9 cellular contexts compared by ENCODE assay signal in the genomic region with DNA sequence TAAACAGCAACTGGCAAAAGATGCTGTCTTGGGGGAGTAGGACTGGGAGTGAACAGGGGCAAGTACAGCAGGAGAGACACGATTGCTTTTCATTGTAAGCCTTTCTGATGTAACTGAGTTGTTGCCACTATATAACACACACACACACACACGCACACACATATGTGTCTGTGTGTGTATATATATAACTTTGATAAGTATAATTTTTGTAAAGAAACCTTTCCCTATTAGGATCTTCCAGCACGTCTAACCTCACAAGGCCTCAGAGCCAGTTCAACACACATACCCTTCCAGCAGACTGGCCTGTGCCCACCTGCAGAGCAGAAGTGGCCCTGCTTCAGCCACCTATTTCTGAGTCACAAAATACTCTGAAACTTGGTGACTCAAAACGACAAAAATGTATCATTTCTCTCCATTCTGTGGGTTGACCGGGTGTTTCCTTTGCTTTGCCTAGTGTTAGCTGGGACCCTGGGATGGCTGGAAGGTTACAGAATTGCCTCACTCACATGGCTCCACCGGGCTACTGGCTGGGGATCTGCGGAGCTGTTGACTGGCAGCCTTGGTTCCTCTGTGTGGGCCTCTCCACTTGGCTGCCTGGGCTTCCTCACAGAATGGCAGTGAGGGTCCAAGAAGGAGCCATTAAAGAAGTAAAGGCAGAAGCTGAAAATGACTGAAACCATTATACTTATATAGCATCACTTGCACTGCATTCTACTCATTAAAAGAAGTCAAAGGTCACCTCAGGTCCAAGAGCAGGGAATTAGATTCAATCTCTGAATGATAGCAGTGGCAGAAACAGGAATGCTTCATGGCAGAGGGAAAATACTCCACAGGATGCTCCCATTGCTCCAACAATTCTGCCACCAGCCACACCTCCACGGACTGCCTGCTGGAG.
A peak's percentile ranks its signal among the peaks of the same experiment; 100 is the strongest.
DNase-seq lines count a peak whose midpoint lies in the region; ATAC-seq, FAIRE-seq and TF ChIP-seq lines count a peak whose summit lies in the region.
"Had no signal": no experiment of that assay in that cellular context is flagged by ENCODE, and none has a peak within 500 bp of the region (broad histone marks: within the 10 kb centered on the region; RNA-seq: fewer than 3 reads in every experiment).

No MANE protein-coding gene starts in this region.

- H3K27me3 ChIP-seq in right atrium auricular region (no peaks in the 10 kb centered on the region), dorsolateral prefrontal cortex (no peaks in the 10 kb centered on the region)
- no peaks in the 10 kb centered on the region for H3K27me3 ChIP-seq in CD4-positive, alpha-beta memory T cell (ENCODE audit: insufficient read depth, low read length)

- ATAC-seq in HG02623 (IDR thresholded peaks at IDR 0.05; ENCODE audit: unreplicated experiment): peak; percentile 80
- peak; percentile 83 for ATAC-seq in stimulated activated memory B cell treated with anti-CD40 and anti-IgM and Interleukin-4, amounts not matched to agents 10 μg/mL and 1 μg/mL and 100 μg/mL, for 72 hours

- H3K9me3 Mint-ChIP-seq in stimulated activated memory B cell treated with anti-CD40 and anti-IgM and Interleukin-4, amounts not matched to agents 10 μg/mL and 1 μg/mL and 100 μg/mL, for 72 hours: no peaks in the 10 kb centered on the region
- no peaks in the 10 kb centered on the region for H3K9me3 Mint-ChIP-seq in CD4-positive, alpha-beta memory T cell
- H3K9me3 Mint-ChIP-seq: CD8-positive, alpha-beta memory T cell had no signal

- H3K4me3 Mint-ChIP-seq in stimulated activated memory B cell treated with anti-CD40 and anti-IgM and Interleukin-4, amounts not matched to agents 10 μg/mL and 1 μg/mL and 100 μg/mL, for 72 hours: no peak overlapping the region
- no peak overlapping the region for H3K4me3 Mint-ChIP-seq in CD4-positive, alpha-beta memory T cell

- H3K27ac ChIP-seq in right atrium auricular region (no peak overlapping the region), dorsolateral prefrontal cortex (no peak overlapping the region)
- H3K27ac ChIP-seq in CD4-positive, alpha-beta memory T cell (ENCODE audit: low read depth, low read length): no peak overlapping the region

- POLR2A ChIA-PET in CD4-positive, alpha-beta memory T cell (lab: Charles Lee; ENCODE audit: partially characterized antibody): no interaction called here

- peak overlapping the region; percentile 28 for H3K27ac Mint-ChIP-seq in stimulated activated memory B cell treated with anti-CD40 and anti-IgM and Interleukin-4, amounts not matched to agents 10 μg/mL and 1 μg/mL and 100 μg/mL, for 72 hours
- no peak overlapping the region for H3K27ac Mint-ChIP-seq in CD4-positive, alpha-beta memory T cell

- CTCF ChIA-PET in CD4-positive, alpha-beta memory T cell (lab: Charles Lee; ENCODE audit: partially characterized antibody): no interaction called here

- no peaks in the 10 kb centered on the region for H3K36me3 ChIP-seq in right atrium auricular region
- no peaks in the 10 kb centered on the region for H3K36me3 ChIP-seq in CD4-positive, alpha-beta memory T cell (ENCODE audit: insufficient read depth, low read length)

- peaks cover 15% of the 10 kb centered on the region for H3K4me1 Mint-ChIP-seq in stimulated activated memory B cell treated with anti-CD40 and anti-IgM and Interleukin-4, amounts not matched to agents 10 μg/mL and 1 μg/mL and 100 μg/mL, for 72 hours
- H3K4me1 Mint-ChIP-seq in CD4-positive, alpha-beta memory T cell: peaks cover 0 to 1% (median 0%) of the 10 kb centered on the region in 4 donors
- H3K4me1 Mint-ChIP-seq: CD8-positive, alpha-beta memory T cell had no signal

- H3K36me3 Mint-ChIP-seq in stimulated activated memory B cell treated with anti-CD40 and anti-IgM and Interleukin-4, amounts not matched to agents 10 μg/mL and 1 μg/mL and 100 μg/mL, for 72 hours: no peaks in the 10 kb centered on the region
- H3K36me3 Mint-ChIP-seq in CD4-positive, alpha-beta memory T cell: no peaks in the 10 kb centered on the region
- H3K36me3 Mint-ChIP-seq: CD8-positive, alpha-beta memory T cell had no signal

- no peak overlapping the region for H3K4me3 ChIP-seq in right atrium auricular region
- H3K4me3 ChIP-seq in dorsolateral prefrontal cortex: no peak overlapping the region
- H3K4me3 ChIP-seq in CD4-positive, alpha-beta memory T cell (ENCODE audit: low read length in 2 of 2): no peak overlapping the region

- TF ChIP-seq CTCF in right atrium auricular region (IDR thresholded peaks at IDR 0.05) (no peak), dorsolateral prefrontal cortex (IDR thresholded peaks at IDR 0.05 in 54 of 56, conservative IDR thresholded peaks at IDR 0.05 in 2 of 56; ENCODE audit: low read depth in 1 of 56, partially characterized antibody in 56 of 56) (no peak)

- no peak for FAIRE-seq in RCC 7860 (lab: Jason Lieb, UNC)

- H3K4me1 ChIP-seq in right atrium auricular region: peaks cover 0 to 14% of the 10 kb centered on the region in 2 donors
- no peaks in the 10 kb centered on the region for H3K4me1 ChIP-seq in CD4-positive, alpha-beta memory T cell (ENCODE audit: insufficient read depth, low read length)

- H3K27me3 Mint-ChIP-seq in stimulated activated memory B cell treated with anti-CD40 and anti-IgM and Interleukin-4, amounts not matched to agents 10 μg/mL and 1 μg/mL and 100 μg/mL, for 72 hours: no peaks in the 10 kb centered on the region
- peaks cover 0 to 1% of the 10 kb centered on the region in 2 donors for H3K27me3 Mint-ChIP-seq in CD4-positive, alpha-beta memory T cell

- intact Hi-C loops in cardiac septum (cut with DNase I): no loop called here
- intact Hi-C loops in dorsolateral prefrontal cortex (cut with DNase I): no loop called here
- intact Hi-C loops in CD4-positive, alpha-beta memory T cell (cut with micrococcal nuclease): no loop called here

- DNase-seq in cardiac septum (ENCODE audit: low spot score): peak; percentile 26
- no peak for DNase-seq in right atrium auricular region (ENCODE audit: low spot score)
- peak; percentile 34 for DNase-seq in RCC 7860 (ENCODE audit: low spot score)
- no peak for DNase-seq in 8988T
- no peak for DNase-seq in dorsolateral prefrontal cortex
- DNase-seq in CD4-positive, alpha-beta memory T cell: no peak
- DNase-seq: CD8-positive, alpha-beta memory T cell had no signal

- no peaks in the 10 kb centered on the region for H3K9me3 ChIP-seq in right atrium auricular region
- no peaks in the 10 kb centered on the region for H3K9me3 ChIP-seq in CD4-positive, alpha-beta memory T cell (ENCODE audit: control insufficient read depth in 1 of 2, low read length in 2 of 2)

Comparison
In these comparisons a context has a peak if more than half of its experiments do, and no peak if none do; other contexts are left out.
1. DNase-seq: peak in cardiac septum (single experiment) and RCC 7860 (single experiment); none in right atrium auricular region (single experiment), 8988T (single experiment), dorsolateral prefrontal cortex (0 of 10) and CD4-positive, alpha-beta memory T cell (0 of 5).